Comparison of ENCODE assay signal across 1 cellular context in genomic region chr17:73516356-73516755, GRCh38.
TF ChIP-seq lines count a peak whose summit lies in the region.

No MANE protein-coding gene starts in this region.

TF ChIP-seq in GM23338, 12 proteins besides CTCF, POLR2A, EP300 and RAD21 (continued from another document):
- TF ChIP-seq ZNF462 (CRISPR knock-in tag; IDR thresholded peaks at IDR 0.05) (no peak), CREB1 (CRISPR knock-in tag; IDR thresholded peaks at IDR 0.05; ENCODE audit: low read depth) (no peak), STAT1 (IDR thresholded peaks at IDR 0.05; ENCODE audit: unreplicated experiment) (no peak), POLR2AphosphoS5 (IDR thresholded peaks at IDR 0.05; ENCODE audit: low read depth) (no peak), ZNF331 (CRISPR knock-in tag; IDR thresholded peaks at IDR 0.05; ENCODE audit: low read depth) (no peak), EZH2phosphoT487 (IDR thresholded peaks at IDR 0.05; ENCODE audit: unreplicated experiment) (no peak), NANOG (IDR thresholded peaks at IDR 0.05; ENCODE audit: borderline replicate concordance) (no peak), ETS1 (IDR thresholded peaks at IDR 0.05) (no peak), ZNF114 (CRISPR knock-in tag; IDR thresholded peaks at IDR 0.05) (no peak)
- TF ChIP-seq, protein P1, sequence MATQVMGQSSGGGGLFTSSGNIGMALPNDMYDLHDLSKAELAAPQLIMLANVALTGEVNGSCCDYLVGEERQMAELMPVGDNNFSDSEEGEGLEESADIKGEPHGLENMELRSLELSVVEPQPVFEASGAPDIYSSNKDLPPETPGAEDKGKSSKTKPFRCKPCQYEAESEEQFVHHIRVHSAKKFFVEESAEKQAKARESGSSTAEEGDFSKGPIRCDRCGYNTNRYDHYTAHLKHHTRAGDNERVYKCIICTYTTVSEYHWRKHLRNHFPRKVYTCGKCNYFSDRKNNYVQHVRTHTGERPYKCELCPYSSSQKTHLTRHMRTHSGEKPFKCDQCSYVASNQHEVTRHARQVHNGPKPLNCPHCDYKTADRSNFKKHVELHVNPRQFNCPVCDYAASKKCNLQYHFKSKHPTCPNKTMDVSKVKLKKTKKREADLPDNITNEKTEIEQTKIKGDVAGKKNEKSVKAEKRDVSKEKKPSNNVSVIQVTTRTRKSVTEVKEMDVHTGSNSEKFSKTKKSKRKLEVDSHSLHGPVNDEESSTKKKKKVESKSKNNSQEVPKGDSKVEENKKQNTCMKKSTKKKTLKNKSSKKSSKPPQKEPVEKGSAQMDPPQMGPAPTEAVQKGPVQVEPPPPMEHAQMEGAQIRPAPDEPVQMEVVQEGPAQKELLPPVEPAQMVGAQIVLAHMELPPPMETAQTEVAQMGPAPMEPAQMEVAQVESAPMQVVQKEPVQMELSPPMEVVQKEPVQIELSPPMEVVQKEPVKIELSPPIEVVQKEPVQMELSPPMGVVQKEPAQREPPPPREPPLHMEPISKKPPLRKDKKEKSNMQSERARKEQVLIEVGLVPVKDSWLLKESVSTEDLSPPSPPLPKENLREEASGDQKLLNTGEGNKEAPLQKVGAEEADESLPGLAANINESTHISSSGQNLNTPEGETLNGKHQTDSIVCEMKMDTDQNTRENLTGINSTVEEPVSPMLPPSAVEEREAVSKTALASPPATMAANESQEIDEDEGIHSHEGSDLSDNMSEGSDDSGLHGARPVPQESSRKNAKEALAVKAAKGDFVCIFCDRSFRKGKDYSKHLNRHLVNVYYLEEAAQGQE (IDR thresholded peaks at IDR 0.05; ENCODE audit: unreplicated experiment), result no peak
TF ChIP-seq in GM23338: peak in this region for 0.
